Comparison of ENCODE assay signal across 2 cellular contexts in the genomic region with DNA sequence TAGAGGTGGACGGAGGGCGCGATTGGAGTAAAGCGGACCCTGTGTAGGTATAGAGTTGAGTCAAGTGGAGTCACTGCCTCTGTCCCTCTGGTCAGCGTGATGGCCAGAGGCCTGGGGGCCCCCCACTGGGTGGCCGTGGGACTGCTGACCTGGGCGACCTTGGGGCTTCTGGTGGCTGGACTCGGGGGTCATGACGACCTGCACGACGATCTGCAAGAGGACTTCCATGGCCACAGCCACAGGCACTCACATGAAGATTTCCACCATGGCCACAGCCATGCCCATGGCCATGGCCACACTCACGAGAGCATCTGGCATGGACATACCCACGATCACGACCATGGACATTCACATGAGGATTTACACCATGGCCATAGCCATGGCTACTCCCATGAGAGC.
TF ChIP-seq lines count a peak whose summit lies in the region.

No MANE protein-coding gene starts in this region.

TF ChIP-seq in GM12878, 131 proteins besides CTCF, POLR2A, EP300 and RAD21:
- TF ChIP-seq, protein P1, sequence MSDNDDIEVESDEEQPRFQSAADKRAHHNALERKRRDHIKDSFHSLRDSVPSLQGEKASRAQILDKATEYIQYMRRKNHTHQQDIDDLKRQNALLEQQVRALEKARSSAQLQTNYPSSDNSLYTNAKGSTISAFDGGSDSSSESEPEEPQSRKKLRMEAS (IDR thresholded peaks at IDR 0.05; ENCODE audit: low read depth, low read length) = no peak
- TF ChIP-seq NRF1 (conservative IDR thresholded peaks at IDR 0.05; ENCODE audit: low read depth, low read length) = no peak
- TF ChIP-seq SKIL (IDR thresholded peaks at IDR 0.05; ENCODE audit: low read depth, poor library complexity, severe bottlenecking) = no peak
- TF ChIP-seq NR2F1 (conservative IDR thresholded peaks at IDR 0.05) = peak; percentile 44; the same call in 1 of the 2 replicates

TF ChIP-seq in liver, 16 proteins besides CTCF, POLR2A, EP300 and RAD21:
- TF ChIP-seq REST (IDR thresholded peaks at IDR 0.05) = no peak
- peak in 1 of 2 donors; percentile 19 for TF ChIP-seq HNF4A (conservative IDR thresholded peaks at IDR 0.05)
